8 cellular contexts compared by ENCODE assay signal in genomic region chr9:93511228-93511627, GRCh38. TPM values are rescaled to one million over a fixed set of nuclear protein-coding genes. Genes with fewer than 3 reads are reported as not detected.
DNase-seq lines count a peak whose midpoint lies in the region; ATAC-seq and TF ChIP-seq lines count a peak whose summit lies in the region.
"Not testable (repeated sequence)": the region's sequence is repeated elsewhere in the genome, so short reads cannot be mapped to it uniquely, and the experiment has no call there.

No MANE protein-coding gene starts in this region.

- DNase-seq in AG08396 (ENCODE audit: low spot score): peak; percentile 36
- not testable (repeated sequence) for DNase-seq in IMR-90
- DNase-seq in activated CD8-positive, alpha-beta T cell treated with anti-CD3 and anti-CD28 coated beads, Interleukin-2, amount 10 ng/mL, durations not matched to agents 7 days and 5 days: peak; percentile 10
- peak; percentile 70 to 89 (median 83) for DNase-seq in heart left ventricle
- peak; percentile 72 for DNase-seq in lower lobe of right lung
- DNase-seq in ovary: peak; percentile 62 to 84 (median 73)

- H3K23ac ChIP-seq in IMR-90 (ENCODE audit: low read depth, low read length): not testable (repeated sequence)

- not testable (repeated sequence) for TF ChIP-seq CTCF in IMR-90 (conservative IDR thresholded peaks at IDR 0.05; ENCODE audit: low read depth, low read length); heart left ventricle (IDR thresholded peaks at IDR 0.05); lower lobe of right lung (IDR thresholded peaks at IDR 0.05); ovary (IDR thresholded peaks at IDR 0.05)

- not testable (repeated sequence) for H2AFZ ChIP-seq in IMR-90 (replicated peaks; ENCODE audit: low read length, poor library complexity)

- peak overlapping the region; percentile 2; the same call in 1 of the 2 replicates for H3K27ac ChIP-seq in IMR-90 (ENCODE audit: insufficient read depth, low read length)
- H3K27ac ChIP-seq in heart left ventricle: peak overlapping the region in 8 of 12 donors; percentile 4 to 83 (median 25)
- H3K27ac ChIP-seq in lower lobe of right lung: not testable (repeated sequence)
- peak overlapping the region in 1 of 2 donors; percentile 47 for H3K27ac ChIP-seq in ovary

- not testable (repeated sequence) for H3K4me3 Mint-ChIP-seq in activated CD8-positive, alpha-beta T cell treated with anti-CD3 and anti-CD28 coated beads, Interleukin-2, amount 10 ng/mL, durations not matched to agents 7 days and 5 days; dendritic cell treated with granulocyte-macrophage colony-stimulating factor and Interleukin-4, amounts not matched to agents 40 ng/mL and 50 ng/mL, for 4 days; stimulated activated memory B cell treated with anti-CD40 and anti-IgM and Interleukin-4, amounts not matched to agents 10 μg/mL and 1 μg/mL and 100 μg/mL, for 72 hours

- not testable (repeated sequence) for H3K4ac ChIP-seq in IMR-90 (ENCODE audit: low read depth, low read length)

- not testable (repeated sequence) for H2BK20ac ChIP-seq in IMR-90 (ENCODE audit: low read depth, low read length)

- not testable (repeated sequence) for H3K9me3 Mint-ChIP-seq in activated CD8-positive, alpha-beta T cell treated with anti-CD3 and anti-CD28 coated beads, Interleukin-2, amount 10 ng/mL, durations not matched to agents 7 days and 5 days (ENCODE audit: insufficient read depth); dendritic cell treated with granulocyte-macrophage colony-stimulating factor and Interleukin-4, amounts not matched to agents 40 ng/mL and 50 ng/mL, for 4 days; stimulated activated memory B cell treated with anti-CD40 and anti-IgM and Interleukin-4, amounts not matched to agents 10 μg/mL and 1 μg/mL and 100 μg/mL, for 72 hours

- not testable (repeated sequence) for H2AK9ac ChIP-seq in IMR-90 (replicated peaks; ENCODE audit: low read depth, low read length, poor library complexity)

- TF ChIP-seq POLR2A in IMR-90 (IDR thresholded peaks at IDR 0.05; ENCODE audit: low read depth, low read length); heart left ventricle (IDR thresholded peaks at IDR 0.05); ovary (IDR thresholded peaks at IDR 0.05): not testable (repeated sequence)

- H3K4me2 ChIP-seq in IMR-90 (ENCODE audit: low read depth, low read length): not testable (repeated sequence)

- not testable (repeated sequence) for BruUV-seq in IMR-90 (replicated peaks; lab: Mats Ljungman, UMichigan)

- TF ChIP-seq RAD21 in IMR-90 (IDR thresholded peaks at IDR 0.05; ENCODE audit: low read length): not testable (repeated sequence)

- dilution Hi-C loops in IMR-90 (cut with HindIII; ENCODE audit: low sequenced_read_pairs, unreplicated experiment): not testable (repeated sequence)

- H3K14ac ChIP-seq in IMR-90 (replicated peaks; ENCODE audit: low read depth, low read length): not testable (repeated sequence)

- H3K18ac ChIP-seq in IMR-90 (ENCODE audit: low read depth, low read length): not testable (repeated sequence)

- in situ Hi-C loops in IMR-90 (cut with MboI; ENCODE audit: low sequenced_read_pairs): not testable (repeated sequence)

- H3K9ac ChIP-seq in IMR-90 (ENCODE audit: low read depth, low read length): not testable (repeated sequence)

- H3K36me3 ChIP-seq in IMR-90 (ENCODE audit: control insufficient read depth, insufficient read depth, low read length); heart left ventricle; lower lobe of right lung; ovary: not testable (repeated sequence)

- peaks cover 23% of the 10 kb centered on the region for H3K36me3 Mint-ChIP-seq in activated CD8-positive, alpha-beta T cell treated with anti-CD3 and anti-CD28 coated beads, Interleukin-2, amount 10 ng/mL, durations not matched to agents 7 days and 5 days (ENCODE audit: low read depth)
- peaks cover 47% of the 10 kb centered on the region for H3K36me3 Mint-ChIP-seq in dendritic cell treated with granulocyte-macrophage colony-stimulating factor and Interleukin-4, amounts not matched to agents 40 ng/mL and 50 ng/mL, for 4 days (ENCODE audit: low read depth)
- H3K36me3 Mint-ChIP-seq in stimulated activated memory B cell treated with anti-CD40 and anti-IgM and Interleukin-4, amounts not matched to agents 10 μg/mL and 1 μg/mL and 100 μg/mL, for 72 hours: peaks cover 52% of the 10 kb centered on the region

- not testable (repeated sequence) for H3K56ac ChIP-seq in IMR-90 (ENCODE audit: extremely low read depth, insufficient read depth, low read length)

- peaks cover 21% of the 10 kb centered on the region for H3K4me1 ChIP-seq in IMR-90 (ENCODE audit: control insufficient read depth, insufficient read depth, low read length)
- peaks cover 0 to 47% (median 13%) of the 10 kb centered on the region in 12 donors for H3K4me1 ChIP-seq in heart left ventricle
- H3K4me1 ChIP-seq in lower lobe of right lung: peaks cover 26% of the 10 kb centered on the region
- peaks cover 19% of the 10 kb centered on the region for H3K4me1 ChIP-seq in ovary (ENCODE audit: insufficient read depth)

- ATAC-seq in IMR-90 (ENCODE audit: low read depth) (peak; percentile 38), heart left ventricle (peak; percentile 93 to 95 (median 94)), lower lobe of right lung (peak; percentile 80 to 83)
- not testable (repeated sequence) for ATAC-seq in activated CD8-positive, alpha-beta T cell treated with anti-CD3 and anti-CD28 coated beads, Interleukin-2, amount 10 ng/mL, durations not matched to agents 7 days and 5 days; stimulated activated memory B cell treated with anti-CD40 and anti-IgM and Interleukin-4, amounts not matched to agents 10 μg/mL and 1 μg/mL and 100 μg/mL, for 72 hours

- not testable (repeated sequence) for H4K5ac ChIP-seq in IMR-90 (ENCODE audit: low read depth, low read length)

- peaks cover 66% of the 10 kb centered on the region for H4K20me1 ChIP-seq in IMR-90 (ENCODE audit: insufficient read depth, low read length)

- no CpG with 5 or more reads among the region's 8 CpGs for WGBS in IMR-90 (ENCODE audit: extremely low coverage in 2 of 2, insufficient read length in 1 of 2), 2 experiments
- 31 to 42% (median 37%) methylated on average over 8 of the region's 8 CpGs for WGBS in heart left ventricle, 4 donors
- WGBS in ovary, 3 donors: 16 to 27% (median 16%) methylated on average over 8 of the region's 8 CpGs

- H3K9me3 ChIP-seq in IMR-90 (ENCODE audit: control insufficient read depth, insufficient read depth, low read length); heart left ventricle; lower lobe of right lung; ovary: not testable (repeated sequence)

- peaks cover 22 to 80% of the 10 kb centered on the region in 2 experiments for H3K79me1 ChIP-seq in IMR-90 (ENCODE audit: low read depth in 1 of 2, low read length in 2 of 2)

- not testable (repeated sequence) for H2BK15ac ChIP-seq in IMR-90 (ENCODE audit: low read depth, low read length)

- H4K8ac ChIP-seq in IMR-90 (ENCODE audit: low read depth in 2 of 2, low read length in 2 of 2): not testable (repeated sequence)

- not testable (repeated sequence) for TF ChIP-seq EP300 in ovary (IDR thresholded peaks at IDR 0.05)

- not testable (repeated sequence) for H3K4me3 ChIP-seq in IMR-90 (ENCODE audit: insufficient read depth, low read depth, low read length); heart left ventricle; lower lobe of right lung; ovary

- not testable (repeated sequence) for H3K27ac Mint-ChIP-seq in activated CD8-positive, alpha-beta T cell treated with anti-CD3 and anti-CD28 coated beads, Interleukin-2, amount 10 ng/mL, durations not matched to agents 7 days and 5 days
- peak overlapping the region; percentile 86 for H3K27ac Mint-ChIP-seq in dendritic cell treated with granulocyte-macrophage colony-stimulating factor and Interleukin-4, amounts not matched to agents 40 ng/mL and 50 ng/mL, for 4 days
- peak overlapping the region; percentile 51 for H3K27ac Mint-ChIP-seq in stimulated activated memory B cell treated with anti-CD40 and anti-IgM and Interleukin-4, amounts not matched to agents 10 μg/mL and 1 μg/mL and 100 μg/mL, for 72 hours

- not testable (repeated sequence) for H2BK5ac ChIP-seq in IMR-90 (ENCODE audit: low read depth, low read length, poor library complexity, severe bottlenecking)

- peaks cover 22% of the 10 kb centered on the region for H3K9me1 ChIP-seq in IMR-90 (ENCODE audit: insufficient read depth, low read length)

- POLR2A ChIA-PET in IMR-90 (lab: Charles Lee; ENCODE audit: unreplicated experiment); activated CD8-positive, alpha-beta T cell treated with anti-CD3 and anti-CD28 coated beads, Interleukin-2, amount 10 ng/mL, durations not matched to agents 7 days and 5 days (lab: Charles Lee): not testable (repeated sequence)

- H3K4me1 Mint-ChIP-seq in activated CD8-positive, alpha-beta T cell treated with anti-CD3 and anti-CD28 coated beads, Interleukin-2, amount 10 ng/mL, durations not matched to agents 7 days and 5 days (ENCODE audit: low read depth): peaks cover 20% of the 10 kb centered on the region
- peaks cover 71% of the 10 kb centered on the region for H3K4me1 Mint-ChIP-seq in dendritic cell treated with granulocyte-macrophage colony-stimulating factor and Interleukin-4, amounts not matched to agents 40 ng/mL and 50 ng/mL, for 4 days (ENCODE audit: low read depth)
- peaks cover 64% of the 10 kb centered on the region for H3K4me1 Mint-ChIP-seq in stimulated activated memory B cell treated with anti-CD40 and anti-IgM and Interleukin-4, amounts not matched to agents 10 μg/mL and 1 μg/mL and 100 μg/mL, for 72 hours

- H2BK120ac ChIP-seq in IMR-90 (ENCODE audit: low read depth, low read length): not testable (repeated sequence)

- H2AK5ac ChIP-seq in IMR-90 (ENCODE audit: low read depth, low read length): not testable (repeated sequence)

- intact Hi-C loops in IMR-90 (cut with micrococcal nuclease); dendritic cell treated with granulocyte-macrophage colony-stimulating factor and Interleukin-4, amounts not matched to agents 40 ng/mL and 50 ng/mL, for 4 days (cut with micrococcal nuclease); heart left ventricle (cut with DNase I); lower lobe of right lung (cut with DNase I): not testable (repeated sequence)
- intact Hi-C loops in ovary (cut with DNase I): loop anchor here in 1 of 4 donors (10.0 kb wide), 1 partner anchor 56 kb away; the partner anchor contains the start of genes FAM120A and FAM120AOS

- H3K27me3 ChIP-seq in IMR-90 (ENCODE audit: control insufficient read depth, insufficient read depth, low read length); heart left ventricle; lower lobe of right lung (ENCODE audit: low read depth); ovary: not testable (repeated sequence)

- not testable (repeated sequence) for H3K27me3 Mint-ChIP-seq in activated CD8-positive, alpha-beta T cell treated with anti-CD3 and anti-CD28 coated beads, Interleukin-2, amount 10 ng/mL, durations not matched to agents 7 days and 5 days (ENCODE audit: low read depth); dendritic cell treated with granulocyte-macrophage colony-stimulating factor and Interleukin-4, amounts not matched to agents 40 ng/mL and 50 ng/mL, for 4 days; stimulated activated memory B cell treated with anti-CD40 and anti-IgM and Interleukin-4, amounts not matched to agents 10 μg/mL and 1 μg/mL and 100 μg/mL, for 72 hours

- CTCF ChIA-PET in IMR-90 (lab: Yijun Ruan, JAX): not testable (repeated sequence)
- CTCF ChIA-PET in activated CD8-positive, alpha-beta T cell treated with anti-CD3 and anti-CD28 coated beads, Interleukin-2, amount 10 ng/mL, durations not matched to agents 7 days and 5 days (lab: Charles Lee): interaction anchor here (0.9 kb wide), 1 partner anchor 55 kb away, joined by 3 read pairs; no protein-coding TSS in a partner anchor

- not testable (repeated sequence) for H4K91ac ChIP-seq in IMR-90 (ENCODE audit: insufficient read depth, low read depth, low read length)

RNA-seq across cellular contexts. Expression of gene FAM120AOS, which starts 57.8 kb away (rescaled TPM):
- 22.2 and 24.7 TPM in 2 replicates for total RNA-seq in IMR-90 (2012; rRNA removed)
- polyA plus RNA-seq in IMR-90 (2012; rRNA removed): 21.7 and 22.7 TPM in 2 replicates
- polyA plus RNA-seq in IMR-90 (2012; cell fraction: cytosol; rRNA removed): 14.2 TPM in 2 replicates
- polyA plus RNA-seq in IMR-90 (2012; cell fraction: nucleus; rRNA removed; ENCODE audit: low replicate concordance): 7.4 and 19.0 TPM in 2 replicates
- total RNA-seq in activated CD8-positive, alpha-beta T cell treated with anti-CD3 and anti-CD28 coated beads, Interleukin-2, amount 10 ng/mL, durations not matched to agents 7 days and 5 days: 10 to 100 TPM; 35.1 to 36.5 TPM
- total RNA-seq in heart left ventricle: 10 to 100 TPM; 27.2 to 38.8 (median 33.7) TPM
- 10 to 100 TPM; 22.2 to 30.0 TPM for polyA plus RNA-seq in heart left ventricle
- total RNA-seq in lower lobe of right lung: 45.0 TPM
- 10 to 100 TPM; 38.3 to 49.0 (median 40.3) TPM for total RNA-seq in ovary
- 10 to 100 TPM; 38.1 to 73.9 TPM for polyA plus RNA-seq in ovary

RNA-seq across cellular contexts. Expression of gene FAM120A, which starts 59.7 kb away (rescaled TPM):
- total RNA-seq in IMR-90 (2012; rRNA removed) (65.8 and 75.1 TPM in 2 replicates), heart left ventricle (100 to 1,000 TPM in 7 of 9 donors, 10 to 100 TPM in 2; 88.6 to 123 (median 113) TPM), lower lobe of right lung (114 TPM), ovary (100 to 1,000 TPM in 2 of 7 donors, 10 to 100 TPM in 5; 65.2 to 130 (median 84.0) TPM)
- polyA plus RNA-seq in IMR-90 (2012; rRNA removed) (61.6 and 64.3 TPM in 2 replicates), heart left ventricle (100 to 1,000 TPM in 1 of 2 donors, 10 to 100 TPM in 1; 37.9 to 118 TPM), ovary (10 to 100 TPM; 37.9 to 74.3 TPM)
- polyA plus RNA-seq in IMR-90 (2012; cell fraction: cytosol; rRNA removed): 47.8 and 63.9 TPM in 2 replicates
- polyA plus RNA-seq in IMR-90 (2012; cell fraction: nucleus; rRNA removed; ENCODE audit: low replicate concordance): 54.1 and 63.8 TPM in 2 replicates
- total RNA-seq in activated CD8-positive, alpha-beta T cell treated with anti-CD3 and anti-CD28 coated beads, Interleukin-2, amount 10 ng/mL, durations not matched to agents 7 days and 5 days: 100 to 1,000 TPM; 139 to 141 TPM
